In genomic region chr12:55728185-55728931, GRCh38 we compare ENCODE assay signal across 8 cellular contexts. TPM values are rescaled to one million over a fixed set of nuclear protein-coding genes. Genes with fewer than 3 reads are reported as not detected.
DNase-seq lines count a peak whose midpoint lies in the region; ATAC-seq, FAIRE-seq and TF ChIP-seq lines count a peak whose summit lies in the region.

No MANE protein-coding gene starts in this region.

- TF ChIP-seq EP300 in transverse colon (IDR thresholded peaks at IDR 0.05; ENCODE audit: low read depth), result no peak

- BruUV-seq in endothelial cell of umbilical vein (replicated peaks; lab: Mats Ljungman, UMichigan), result no TSS peak

- H3K36me3 Mint-ChIP-seq in mesothelial cell of epicardium, result peaks cover 9% of the 10 kb centered on the region

- peak overlapping the region; percentile 93 for H3K4me3 ChIP-seq in AG09309 (ENCODE audit: control insufficient read depth, low read depth, low read length)
- H3K4me3 ChIP-seq in GM12864 (ENCODE audit: low read depth, low read length), result peak overlapping the region; percentile 75
- H3K4me3 ChIP-seq in endothelial cell of umbilical vein (replicated peaks in 1 of 3; ENCODE audit: insufficient read depth in 1 of 3, low read depth in 1 of 3, low read length in 3 of 3), result peak overlapping the region; percentile 71 to 89 (median 76)
- H3K4me3 ChIP-seq in transverse colon, result peak overlapping the region; percentile 87 to 99 (median 92)

- H4K20me1 ChIP-seq in endothelial cell of umbilical vein (replicated peaks; ENCODE audit: control insufficient read depth, extremely low read depth, insufficient read depth, low read length), result no peaks in the 10 kb centered on the region

- H3K9me3 ChIP-seq in endothelial cell of umbilical vein (replicated peaks; ENCODE audit: control insufficient read depth, insufficient read depth, low read length) (no peaks in the 10 kb centered on the region), transverse colon (no peaks in the 10 kb centered on the region)

- H3K27ac ChIP-seq in endothelial cell of umbilical vein (ENCODE audit: insufficient read depth, low read depth, low read length), result peak overlapping the region; percentile 58
- peak overlapping the region; percentile 96 to 99 (median 98) for H3K27ac ChIP-seq in transverse colon

- DNase-seq in AG09309 (ENCODE audit: low read depth), result no peak
- DNase-seq in GM12864 (ENCODE audit: low read depth), result no peak
- DNase-seq in endothelial cell of umbilical vein (ENCODE audit: low read depth, low spot score), result peak; percentile 61
- DNase-seq in mesothelial cell of epicardium (ENCODE audit: low spot score in 2 of 2, unreplicated experiment in 2 of 2), result peak in 1 of 2 experiments; percentile 61
- peak; percentile 81 for DNase-seq in transverse colon
- no peak for DNase-seq in SHP77 treated with DMSO at 0.1 percent for 48 hours (lab: John Stamatoyannopoulos, UW)

- no peaks in the 10 kb centered on the region for H3K27me3 ChIP-seq in endothelial cell of umbilical vein (ENCODE audit: control insufficient read depth in 2 of 2, insufficient read depth in 2 of 2, low read length in 2 of 2)
- no peaks in the 10 kb centered on the region for H3K27me3 ChIP-seq in transverse colon

- dilution Hi-C loops in endothelial cell of umbilical vein (cut with MboI; ENCODE audit: extremely low pct_ligation_motif_present, low sequenced_read_pairs), result no loop called here

- H3K27ac Mint-ChIP-seq in mesothelial cell of epicardium, result peak overlapping the region; percentile 87

- in situ Hi-C loops in transverse colon (cut with MboI; ENCODE audit: low pct_ligation_motif_present in 1 of 4, low pct_unique_long_range_greater_than_20kb in 1 of 4, low sequenced_read_pairs in 3 of 4), result loop anchor here in 1 of 4 donors (10.0 kb wide), 1 partner anchor 386 kb away; the partner anchor contains the start of genes RPL41 and ZC3H10

- intact Hi-C loops in endothelial cell of umbilical vein (cut with micrococcal nuclease), result no loop called here
- intact Hi-C loops in transverse colon (cut with DNase I; ENCODE audit: low total_unique reads), result no loop called here

- TF ChIP-seq CTCF in AG09309 (IDR thresholded peaks at IDR 0.05; ENCODE audit: control insufficient read depth, insufficient read depth, low read depth, low read length, missing control alignments) (no peak), GM12864 (IDR thresholded peaks at IDR 0.05; ENCODE audit: low read depth, low read length, missing control alignments) (no peak), endothelial cell of umbilical vein (IDR thresholded peaks at IDR 0.05; ENCODE audit: extremely low read depth in 1 of 2, insufficient read depth in 1 of 2, low read depth in 1 of 2, low read length in 2 of 2) (no peak), mesothelial cell of epicardium (IDR thresholded peaks at IDR 0.05; ENCODE audit: unreplicated experiment) (no peak), transverse colon (IDR thresholded peaks at IDR 0.05) (no peak)

- H3K9ac ChIP-seq in endothelial cell of umbilical vein (replicated peaks; ENCODE audit: extremely low read depth, insufficient read depth, low read length), result peak overlapping the region; percentile 94

- peaks cover 13 to 27% of the 10 kb centered on the region in 2 experiments for H3K36me3 ChIP-seq in endothelial cell of umbilical vein (ENCODE audit: control insufficient read depth in 2 of 2, extremely low read depth in 1 of 2, insufficient read depth in 2 of 2, low read length in 2 of 2)
- no peaks in the 10 kb centered on the region for H3K36me3 ChIP-seq in transverse colon

- ATAC-seq in HG03066 (IDR thresholded peaks at IDR 0.05; ENCODE audit: low read depth, unreplicated experiment), result peak; percentile 15
- peak; percentile 32 for ATAC-seq in SK-N-SH treated with all-trans-retinoic acid at 6 μM for 48 hours

- no peaks in the 10 kb centered on the region for H3K27me3 Mint-ChIP-seq in mesothelial cell of epicardium (ENCODE audit: low read depth)

- H3K4me3 Mint-ChIP-seq in mesothelial cell of epicardium, result peak overlapping the region; percentile 80

- peaks cover 30% of the 10 kb centered on the region for H3K79me2 ChIP-seq in endothelial cell of umbilical vein (ENCODE audit: control insufficient read depth, insufficient read depth, low read length)

- H3K4me1 ChIP-seq in endothelial cell of umbilical vein (ENCODE audit: control insufficient read depth, extremely low read depth, insufficient read depth, low read length), result peaks cover 19% of the 10 kb centered on the region
- H3K4me1 ChIP-seq in transverse colon, result peaks cover 31 to 65% (median 45%) of the 10 kb centered on the region in 4 donors

- peak overlapping the region; percentile 46 for H3K4me2 ChIP-seq in endothelial cell of umbilical vein (ENCODE audit: insufficient read depth, low read length)

- no peaks in the 10 kb centered on the region for H3K9me3 Mint-ChIP-seq in mesothelial cell of epicardium

- TF ChIP-seq POLR2A in endothelial cell of umbilical vein (IDR thresholded peaks at IDR 0.05; ENCODE audit: low read depth, low read length) (no peak), transverse colon (IDR thresholded peaks at IDR 0.05) (no peak)

- H2AFZ ChIP-seq in endothelial cell of umbilical vein (ENCODE audit: low read depth, low read length), result no peak overlapping the region

- no peaks in the 10 kb centered on the region for H3K9me1 ChIP-seq in endothelial cell of umbilical vein (replicated peaks; ENCODE audit: control insufficient read depth, extremely low read depth, insufficient read depth, low read length)

- peaks cover 31% of the 10 kb centered on the region for H3K4me1 Mint-ChIP-seq in mesothelial cell of epicardium

- CTCF ChIA-PET in endothelial cell of umbilical vein (lab: Charles Lee), result interaction anchor here (1.5 to 3.0 kb wide), 4 partner anchors 8 to 301 kb away, joined by 5 to 51 read pairs (median 10); partner anchors contain the start of genes BLOC1S1 and RDH5

- POLR2A ChIA-PET in endothelial cell of umbilical vein (lab: Charles Lee), result interaction anchor here (0.7 to 1.8 kb wide), 5 partner anchors 10 to 1223 kb away, joined by 3 to 6 read pairs (median 3); partner anchors contain the start of genes ORMDL2, RAB5B and SARNP

- peak; percentile 76 for FAIRE-seq in endothelial cell of umbilical vein (lab: Jason Lieb, UNC)

- WGBS in transverse colon (ENCODE audit: low coverage in 1 of 2), 2 donors, result 1% methylated on average over 47 of the region's 59 CpGs; no CpG with 5 or more reads in 1 of the 2 donors

RNA-seq across cellular contexts. Expression of gene CD63, which starts 0.5 kb away (rescaled TPM):
- 1,054 and 1,063 TPM in 2 replicates for total RNA-seq in endothelial cell of umbilical vein
- 1,429 and 1,536 TPM in 2 replicates for polyA plus RNA-seq in endothelial cell of umbilical vein
- 1,126 and 1,307 TPM in 2 replicates for polyA plus RNA-seq in endothelial cell of umbilical vein (2011; cell fraction: cytosol; rRNA removed)
- polyA plus RNA-seq in endothelial cell of umbilical vein (2011; cell fraction: nucleus; rRNA removed), result 455 and 538 TPM in 2 replicates
- 1,051 and 1,290 TPM in 2 replicates for polyA plus RNA-seq in endothelial cell of umbilical vein (2012)
- 582 and 611 TPM in 2 replicates for polyA minus RNA-seq in endothelial cell of umbilical vein
- 121 TPM for polyA minus RNA-seq in endothelial cell of umbilical vein (2011; cell fraction: cytosol; rRNA and poly(A)+ RNA removed)
- 62.3 and 71.7 TPM in 2 replicates for polyA minus RNA-seq in endothelial cell of umbilical vein (2011; cell fraction: nucleus; rRNA and poly(A)+ RNA removed)
- 429 to 438 TPM (median 438 TPM) in 3 replicates for total RNA-seq in mesothelial cell of epicardium
- total RNA-seq in transverse colon, result 100 to 1,000 TPM; 427 to 723 (median 581) TPM

RNA-seq across cellular contexts. Expression of gene RDH5, which starts 8.2 kb away (rescaled TPM):
- total RNA-seq in endothelial cell of umbilical vein (2.7 and 6.1 TPM in 2 replicates), mesothelial cell of epicardium (9.7 to 11.2 TPM (median 11.2 TPM) in 3 replicates), transverse colon (10 to 100 TPM; 16.5 to 74.4 (median 58.3) TPM)
- 3.5 and 3.7 TPM in 2 replicates for polyA plus RNA-seq in endothelial cell of umbilical vein
- polyA plus RNA-seq in endothelial cell of umbilical vein (2011; cell fraction: cytosol; rRNA removed), result 1.1 and 1.7 TPM in 2 replicates
- polyA plus RNA-seq in endothelial cell of umbilical vein (2011; cell fraction: nucleus; rRNA removed), result 23.5 and 25.0 TPM in 2 replicates
- polyA plus RNA-seq in endothelial cell of umbilical vein (2012), result 1.0 and 1.1 TPM in 2 replicates
- 3.8 and 5.9 TPM in 2 replicates for polyA minus RNA-seq in endothelial cell of umbilical vein
- not detected for polyA minus RNA-seq in endothelial cell of umbilical vein (2011; cell fraction: cytosol; rRNA and poly(A)+ RNA removed)
- polyA minus RNA-seq in endothelial cell of umbilical vein (2011; cell fraction: nucleus; rRNA and poly(A)+ RNA removed), result 7.7 and 8.9 TPM in 2 replicates

RNA-seq across cellular contexts. Expression of gene BLOC1S1, which starts 12.5 kb away (rescaled TPM):
- 84.1 and 85.6 TPM in 2 replicates for total RNA-seq in endothelial cell of umbilical vein
- 192 and 197 TPM in 2 replicates for polyA plus RNA-seq in endothelial cell of umbilical vein
- 217 and 240 TPM in 2 replicates for polyA plus RNA-seq in endothelial cell of umbilical vein (2011; cell fraction: cytosol; rRNA removed)
- 62.4 and 64.8 TPM in 2 replicates for polyA plus RNA-seq in endothelial cell of umbilical vein (2011; cell fraction: nucleus; rRNA removed)
- 96.7 and 111 TPM in 2 replicates for polyA plus RNA-seq in endothelial cell of umbilical vein (2012)
- polyA minus RNA-seq in endothelial cell of umbilical vein, result 37.9 and 73.5 TPM in 2 replicates
- polyA minus RNA-seq in endothelial cell of umbilical vein (2011; cell fraction: cytosol; rRNA and poly(A)+ RNA removed), result 45.3 TPM
- 10.3 and 10.6 TPM in 2 replicates for polyA minus RNA-seq in endothelial cell of umbilical vein (2011; cell fraction: nucleus; rRNA and poly(A)+ RNA removed)
- total RNA-seq in mesothelial cell of epicardium, result 58.0 to 63.4 TPM (median 61.6 TPM) in 3 replicates
- 100 to 1,000 TPM; 158 to 494 (median 381) TPM for total RNA-seq in transverse colon

RNA-seq across cellular contexts. Expression of gene GDF11, which starts 14.6 kb away (rescaled TPM):
- total RNA-seq in endothelial cell of umbilical vein (18.7 and 19.8 TPM in 2 replicates), mesothelial cell of epicardium (17.0 to 18.7 TPM (median 18.1 TPM) in 3 replicates), transverse colon (1 to 10 TPM in 1 of 4 donors, under 1 TPM in 3; 0.37 to 1.7 (median 0.60) TPM)
- 10.0 and 11.6 TPM in 2 replicates for polyA plus RNA-seq in endothelial cell of umbilical vein
- 7.6 and 9.6 TPM in 2 replicates for polyA plus RNA-seq in endothelial cell of umbilical vein (2011; cell fraction: cytosol; rRNA removed)
- polyA plus RNA-seq in endothelial cell of umbilical vein (2011; cell fraction: nucleus; rRNA removed), result 4.3 and 4.6 TPM in 2 replicates
- 18.4 and 22.3 TPM in 2 replicates for polyA plus RNA-seq in endothelial cell of umbilical vein (2012)
- 7.5 and 10.6 TPM in 2 replicates for polyA minus RNA-seq in endothelial cell of umbilical vein
- polyA minus RNA-seq in endothelial cell of umbilical vein (2011; cell fraction: cytosol; rRNA and poly(A)+ RNA removed), result 3.0 TPM
- polyA minus RNA-seq in endothelial cell of umbilical vein (2011; cell fraction: nucleus; rRNA and poly(A)+ RNA removed), result 2.3 and 5.0 TPM in 2 replicates

RNA-seq across cellular contexts. Expression of gene ITGA7, which starts 20.7 kb away (rescaled TPM):
- total RNA-seq in endothelial cell of umbilical vein, result 0.84 and 1.0 TPM in 2 replicates
- 0.41 and 0.67 TPM in 2 replicates for polyA plus RNA-seq in endothelial cell of umbilical vein
- 0.21 and 0.28 TPM in 2 replicates for polyA plus RNA-seq in endothelial cell of umbilical vein (2011; cell fraction: cytosol; rRNA removed)
- 4.0 and 5.0 TPM in 2 replicates for polyA plus RNA-seq in endothelial cell of umbilical vein (2011; cell fraction: nucleus; rRNA removed)
- polyA plus RNA-seq in endothelial cell of umbilical vein (2012), result 0.15 and 0.20 TPM in 2 replicates
- 0.70 and 2.0 TPM in 2 replicates for polyA minus RNA-seq in endothelial cell of umbilical vein
- not detected for polyA minus RNA-seq in endothelial cell of umbilical vein (2011; cell fraction: cytosol; rRNA and poly(A)+ RNA removed)
- polyA minus RNA-seq in endothelial cell of umbilical vein (2011; cell fraction: nucleus; rRNA and poly(A)+ RNA removed), result 0.82 and 1.2 TPM in 2 replicates
- 32.5 to 34.0 TPM (median 33.2 TPM) in 3 replicates for total RNA-seq in mesothelial cell of epicardium
- total RNA-seq in transverse colon, result 100 to 1,000 TPM in 1 of 4 donors, 10 to 100 TPM in 3; 14.4 to 125 (median 23.6) TPM

Comparison
In these comparisons a context has a peak if more than half of its experiments do, and no peak if none do; other contexts are left out.
1. DNase-seq: peak in endothelial cell of umbilical vein (single experiment) and transverse colon (single experiment); none in AG09309 (single experiment), GM12864 (single experiment) and SHP77 treated with DMSO at 0.1 percent for 48 hours (single experiment).
2. Peak in every context shown above with its lines, with median percentiles within 50 percentile points of each other: H3K4me3 ChIP-seq.